In the genomic region with DNA sequence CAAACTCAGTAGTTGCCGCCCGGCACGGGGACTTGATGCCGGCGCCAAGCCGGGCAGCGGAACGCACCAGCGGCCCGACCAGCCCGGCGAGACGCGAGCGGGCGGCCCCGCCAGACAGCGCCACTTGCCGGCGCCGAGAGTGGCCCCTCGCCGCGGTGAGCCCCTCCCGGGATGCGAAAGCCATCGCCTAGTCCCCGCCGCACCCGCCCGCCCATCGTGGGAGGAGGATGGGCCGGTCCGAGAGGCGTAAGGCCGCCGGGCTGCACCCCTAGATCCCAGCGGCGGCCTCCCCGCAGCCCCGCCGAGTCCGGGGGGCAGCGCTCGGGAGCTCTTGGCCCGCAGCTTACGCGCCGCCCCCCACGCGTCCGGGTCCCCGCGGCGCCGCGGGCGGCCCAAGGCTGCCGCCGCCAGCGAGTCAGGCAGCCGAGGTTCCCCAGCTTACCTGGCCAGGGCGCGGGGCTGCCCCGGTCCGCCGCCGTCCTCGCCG, we compare ENCODE assay signal across 8 cellular contexts. TPM values are rescaled to one million over a fixed set of nuclear protein-coding genes. Genes with fewer than 3 reads are reported as not detected.
A peak's percentile ranks its signal among the peaks of the same experiment; 100 is the strongest.
DNase-seq lines count a peak whose midpoint lies in the region; ATAC-seq and TF ChIP-seq lines count a peak whose summit lies in the region.

No MANE protein-coding gene starts in this region.

- H3K27ac ChIP-seq in cardiac muscle cell (no peak overlapping the region), rectal smooth muscle tissue (ENCODE audit: low read depth, low read length) (no peak overlapping the region)

- no peaks in the 10 kb centered on the region for H3K4me1 ChIP-seq in cardiac muscle cell (ENCODE audit: low read depth)
- H3K4me1 ChIP-seq in rectal smooth muscle tissue (ENCODE audit: control insufficient read depth, insufficient read depth, low read length) = no peaks in the 10 kb centered on the region

- H3K4me3 ChIP-seq in cardiac muscle cell (peak overlapping the region; percentile 80), rectal smooth muscle tissue (ENCODE audit: low read length) (peak overlapping the region; percentile 66)

- H3K27me3 ChIP-seq in cardiac muscle cell (peaks cover 4% of the 10 kb centered on the region), rectal smooth muscle tissue (ENCODE audit: control insufficient read depth, insufficient read depth, low read length) (no peaks in the 10 kb centered on the region)

- ATAC-seq in GM21717 (IDR thresholded peaks at IDR 0.05; ENCODE audit: unreplicated experiment) = peak; percentile 49

- no peak for TF ChIP-seq CTCF in cardiac muscle cell (IDR thresholded peaks at IDR 0.05; ENCODE audit: low read depth, low read length)

- DNase-seq in ELF-1 (ENCODE audit: low read depth, low spot score) = peak; percentile 23
- peak; percentile 8 for DNase-seq in OCI-M1 (lab: John Stamatoyannopoulos, UW)
- peak; percentile 17 for DNase-seq in activated gamma-delta T cell treated with anti-CD3 and anti-CD28 coated beads, Interleukin-2, amount 50 U/mL, for 16 hours (ENCODE audit: low read depth)
- peak; percentile 25 to 76 for DNase-seq in cardiac muscle cell (ENCODE audit: low read depth in 1 of 2, low spot score in 1 of 2)
- no peak for DNase-seq in mucosa of gallbladder (ENCODE audit: low spot score)
- DNase-seq in OCI-M2 (lab: John Stamatoyannopoulos, UW; ENCODE audit: unreplicated experiment) = no peak

- no peak overlapping the region for H3K9ac ChIP-seq in rectal smooth muscle tissue (ENCODE audit: low read length)

- peaks cover 4% of the 10 kb centered on the region for H3K36me3 ChIP-seq in cardiac muscle cell
- H3K36me3 ChIP-seq in rectal smooth muscle tissue (ENCODE audit: control insufficient read depth, insufficient read depth, low read length) = no peaks in the 10 kb centered on the region

- H3K9me3 ChIP-seq in cardiac muscle cell (ENCODE audit: low read depth) = no peaks in the 10 kb centered on the region

RNA-seq across cellular contexts. Expression of gene GOLGA8A, which starts 0.6 kb away (rescaled TPM):
- total RNA-seq in cardiac muscle cell (76.8 and 135 TPM in 2 replicates), mucosa of gallbladder (47.3 TPM)
- 172 and 189 TPM in 2 replicates for polyA plus RNA-seq in cardiac muscle cell

Comparison
In these comparisons a context has a peak if more than half of its experiments do, and no peak if none do; other contexts are left out.
1. DNase-seq: peak in ELF-1 (single experiment), OCI-M1 (single experiment), activated gamma-delta T cell treated with anti-CD3 and anti-CD28 coated beads, Interleukin-2, amount 50 U/mL, for 16 hours (single experiment) and cardiac muscle cell (2 of 2); none in mucosa of gallbladder (single experiment) and OCI-M2 (single experiment).